ENCODE assay signal across 14 cellular contexts in the genomic region with DNA sequence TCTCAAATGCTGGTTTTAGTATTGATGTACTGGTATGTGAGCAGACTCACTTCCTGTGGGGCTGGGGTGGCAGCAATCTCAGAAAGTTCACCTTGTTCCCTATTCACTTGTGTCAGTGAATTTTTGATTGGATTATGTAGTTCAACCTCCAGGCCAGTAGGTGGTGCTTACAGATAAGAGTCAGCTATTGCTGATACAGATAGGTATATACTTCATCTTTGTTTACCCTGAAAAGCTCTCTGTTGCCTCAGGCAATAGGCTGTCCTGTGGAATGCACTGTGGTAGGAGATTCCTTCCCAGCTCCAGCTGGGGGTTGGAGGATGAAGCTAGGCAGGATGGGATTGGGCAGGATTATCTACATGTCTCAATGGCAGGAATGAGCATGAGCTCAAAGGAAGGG.
DNase-seq lines count a peak whose midpoint lies in the region; ATAC-seq and TF ChIP-seq lines count a peak whose summit lies in the region.
"Had no signal": no experiment of that assay in that cellular context is flagged by ENCODE, and none has a peak within 500 bp of the region (broad histone marks: within the 10 kb centered on the region; RNA-seq: fewer than 3 reads in every experiment).

No MANE protein-coding gene starts in this region.

- 0 out of 2 replicates have a peak, but pooled peaks cover 2% of the 10 kb centered on the region for H3K9me2 ChIP-seq in SK-N-SH

- ATAC-seq in SK-N-SH treated with all-trans-retinoic acid at 6 μM for 48 hours: no peak
- ATAC-seq in HG03565 (IDR thresholded peaks at IDR 0.05; ENCODE audit: unreplicated experiment): peak; percentile 74
- ATAC-seq in HG03196 (IDR thresholded peaks at IDR 0.05; ENCODE audit: unreplicated experiment): no peak
- ATAC-seq: left cardiac atrium; stimulated activated naive CD8-positive, alpha-beta T cell treated with anti-CD3 and anti-CD28 coated beads, Interleukin-15, Interleukin-2, amounts not matched to agents 100 U/mL and 50 U/mL, for 24 hours had no signal

- no peaks in the 10 kb centered on the region; the same call in 1 of the 2 replicates for H3K9me3 ChIP-seq in SK-N-SH
- H3K9me3 ChIP-seq in testis: no peaks in the 10 kb centered on the region

- no peak overlapping the region for H3K4me2 ChIP-seq in SK-N-SH

- no peak for DNase-seq in SK-N-SH
- peak; percentile 6 for DNase-seq in T1000 (lab: John Stamatoyannopoulos, UW)
- DNase-seq in testis: peak; percentile 17
- DNase-seq in NCI-H1092 treated with DMSO at 0.1 percent for 48 hours (lab: John Stamatoyannopoulos, UW): no peak
- DNase-seq in NCI-H1436 treated with DMSO at 0.1 percent for 48 hours (lab: John Stamatoyannopoulos, UW): no peak
- DNase-seq: activated CD4-positive, alpha-beta T cell treated with anti-CD3 and anti-CD28 coated beads, Interleukin-2, amount 50 U/mL, for 4 hours; activated naive CD4-positive, alpha-beta T cell treated with anti-CD3 and anti-CD28 coated beads, Interleukin-2, amount 10 ng/mL, durations not matched to agents 7 days and 5 days; foreskin fibroblast; left cardiac atrium; stimulated activated naive CD8-positive, alpha-beta T cell treated with anti-CD3 and anti-CD28 coated beads, Interleukin-15, Interleukin-2, amounts not matched to agents 100 U/mL and 50 U/mL, for 24 hours had no signal

- H3K27ac ChIP-seq in SK-N-SH (ENCODE audit: low read depth in 2 of 2, low read length in 1 of 2) (no peak overlapping the region), testis (no peak overlapping the region)
- H3K27ac ChIP-seq: coronary artery had no signal

- H4K20me1 ChIP-seq in SK-N-SH (ENCODE audit: insufficient read depth): no peaks in the 10 kb centered on the region

- H3K4me3 ChIP-seq in SK-N-SH (ENCODE audit: low read depth in 2 of 2, low read length in 1 of 2) (no peak overlapping the region), testis (no peak overlapping the region)
- H3K4me3 ChIP-seq: coronary artery had no signal

- H3K79me2 ChIP-seq in SK-N-SH (ENCODE audit: insufficient read depth): no peaks in the 10 kb centered on the region

- H3K36me3 ChIP-seq in SK-N-SH (replicated peaks in 1 of 2; ENCODE audit: control insufficient read depth in 1 of 2, insufficient read depth in 2 of 2, low read length in 1 of 2) (no peaks in the 10 kb centered on the region), testis (ENCODE audit: low read depth, missing control alignments) (no peaks in the 10 kb centered on the region)

- H3K4me1 ChIP-seq in SK-N-SH (ENCODE audit: control insufficient read depth in 1 of 2, insufficient read depth in 2 of 2, low read depth in 1 of 2, low read length in 1 of 2) (no peaks in the 10 kb centered on the region), testis (no peaks in the 10 kb centered on the region)

- TF ChIP-seq POLR2A in testis (IDR thresholded peaks at IDR 0.05): no peak

- CTCF ChIA-PET in SK-N-SH (lab: Yijun Ruan, JAX): interaction anchor here (1.0 to 1.3 kb wide), 2 partner anchors 16 to 42 kb away, joined by 3 to 5 read pairs; no protein-coding TSS in a partner anchor

- TF ChIP-seq CTCF in SK-N-SH (IDR thresholded peaks at IDR 0.05) (peak; percentile 35), testis (IDR thresholded peaks at IDR 0.05) (peak in 2 of 3 experiments; percentile 7 to 29)

- H2AFZ ChIP-seq in SK-N-SH (ENCODE audit: low read depth): no peak overlapping the region

- H3K27me3 ChIP-seq in SK-N-SH (ENCODE audit: insufficient read depth) (no peaks in the 10 kb centered on the region), testis (no peaks in the 10 kb centered on the region)

- POLR2A ChIA-PET in SK-N-SH (lab: Yijun Ruan, JAX): no interaction called here

- intact Hi-C loops in testis (cut with DNase I; ENCODE audit: low total_unique reads): no loop called here

- TF ChIP-seq RAD21 in SK-N-SH (IDR thresholded peaks at IDR 0.05; ENCODE audit: low read length): no peak

- no peak overlapping the region for H3K9ac ChIP-seq in SK-N-SH

- H3F3A ChIP-seq in SK-N-SH (replicated peaks; ENCODE audit: insufficient read depth): no peaks in the 10 kb centered on the region

- no peak for TF ChIP-seq EP300 in SK-N-SH (IDR thresholded peaks at IDR 0.05; ENCODE audit: borderline replicate concordance in 1 of 2, low read depth in 1 of 2, low read length in 1 of 2)

TF ChIP-seq in SK-N-SH, 30 proteins besides CTCF, POLR2A, EP300 and RAD21 (continues in another document):
- no peak for TF ChIP-seq NFIC (IDR thresholded peaks at IDR 0.05; ENCODE audit: borderline replicate concordance)
- TF ChIP-seq, protein P1, sequence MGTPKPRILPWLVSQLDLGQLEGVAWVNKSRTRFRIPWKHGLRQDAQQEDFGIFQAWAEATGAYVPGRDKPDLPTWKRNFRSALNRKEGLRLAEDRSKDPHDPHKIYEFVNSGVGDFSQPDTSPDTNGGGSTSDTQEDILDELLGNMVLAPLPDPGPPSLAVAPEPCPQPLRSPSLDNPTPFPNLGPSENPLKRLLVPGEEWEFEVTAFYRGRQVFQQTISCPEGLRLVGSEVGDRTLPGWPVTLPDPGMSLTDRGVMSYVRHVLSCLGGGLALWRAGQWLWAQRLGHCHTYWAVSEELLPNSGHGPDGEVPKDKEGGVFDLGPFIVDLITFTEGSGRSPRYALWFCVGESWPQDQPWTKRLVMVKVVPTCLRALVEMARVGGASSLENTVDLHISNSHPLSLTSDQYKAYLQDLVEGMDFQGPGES (IDR thresholded peaks at IDR 0.05; ENCODE audit: low read depth, low read length): no peak
- no peak for TF ChIP-seq CHD2 (IDR thresholded peaks at IDR 0.05; ENCODE audit: low read length, partially characterized antibody)
- no peak for TF ChIP-seq FOSL2 (IDR thresholded peaks at IDR 0.05; ENCODE audit: borderline replicate concordance, low read depth)
- TF ChIP-seq SIN3A (IDR thresholded peaks at IDR 0.05; ENCODE audit: borderline replicate concordance, low read depth, low read length): no peak
- TF ChIP-seq ELF1 (IDR thresholded peaks at IDR 0.05): no peak
- no peak for TF ChIP-seq JUND (IDR thresholded peaks at IDR 0.05)
- TF ChIP-seq MXI1 (IDR thresholded peaks at IDR 0.05; ENCODE audit: low read depth, low read length): no peak
- no peak for TF ChIP-seq GATA2 (CRISPR knock-in tag; IDR thresholded peaks at IDR 0.05)
- TF ChIP-seq, protein P2, sequence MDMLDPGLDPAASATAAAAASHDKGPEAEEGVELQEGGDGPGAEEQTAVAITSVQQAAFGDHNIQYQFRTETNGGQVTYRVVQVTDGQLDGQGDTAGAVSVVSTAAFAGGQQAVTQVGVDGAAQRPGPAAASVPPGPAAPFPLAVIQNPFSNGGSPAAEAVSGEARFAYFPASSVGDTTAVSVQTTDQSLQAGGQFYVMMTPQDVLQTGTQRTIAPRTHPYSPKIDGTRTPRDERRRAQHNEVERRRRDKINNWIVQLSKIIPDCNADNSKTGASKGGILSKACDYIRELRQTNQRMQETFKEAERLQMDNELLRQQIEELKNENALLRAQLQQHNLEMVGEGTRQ (IDR thresholded peaks at IDR 0.05; ENCODE audit: borderline replicate concordance, low read depth, low read length): no peak
- TF ChIP-seq TEAD4 (IDR thresholded peaks at IDR 0.05; ENCODE audit: borderline replicate concordance, insufficient read depth): no peak
- no peak for TF ChIP-seq MEF2A (IDR thresholded peaks at IDR 0.05; ENCODE audit: borderline replicate concordance, low read depth)

TF ChIP-seq in SK-N-SH treated with all-trans-retinoic acid at 6 μM for 48 hours, 23 proteins besides CTCF, POLR2A, EP300 and RAD21 (continues in another document):
- TF ChIP-seq OSR1 (CRISPR knock-in tag; IDR thresholded peaks at IDR 0.05) (no peak), BACH2 (CRISPR knock-in tag; IDR thresholded peaks at IDR 0.05; ENCODE audit: borderline replicate concordance) (no peak), ZNF8 (CRISPR knock-in tag; IDR thresholded peaks at IDR 0.05) (no peak), PPARA (CRISPR knock-in tag; IDR thresholded peaks at IDR 0.05; ENCODE audit: borderline replicate concordance) (no peak), ISL1 (CRISPR knock-in tag; IDR thresholded peaks at IDR 0.05) (no peak), GLIS3 (CRISPR knock-in tag; IDR thresholded peaks at IDR 0.05) (no peak), ZNF565 (CRISPR knock-in tag; conservative IDR thresholded peaks at IDR 0.05; ENCODE audit: low read depth) (no peak), RARB (CRISPR knock-in tag; IDR thresholded peaks at IDR 0.05) (no peak)
- TF ChIP-seq, protein P3, sequence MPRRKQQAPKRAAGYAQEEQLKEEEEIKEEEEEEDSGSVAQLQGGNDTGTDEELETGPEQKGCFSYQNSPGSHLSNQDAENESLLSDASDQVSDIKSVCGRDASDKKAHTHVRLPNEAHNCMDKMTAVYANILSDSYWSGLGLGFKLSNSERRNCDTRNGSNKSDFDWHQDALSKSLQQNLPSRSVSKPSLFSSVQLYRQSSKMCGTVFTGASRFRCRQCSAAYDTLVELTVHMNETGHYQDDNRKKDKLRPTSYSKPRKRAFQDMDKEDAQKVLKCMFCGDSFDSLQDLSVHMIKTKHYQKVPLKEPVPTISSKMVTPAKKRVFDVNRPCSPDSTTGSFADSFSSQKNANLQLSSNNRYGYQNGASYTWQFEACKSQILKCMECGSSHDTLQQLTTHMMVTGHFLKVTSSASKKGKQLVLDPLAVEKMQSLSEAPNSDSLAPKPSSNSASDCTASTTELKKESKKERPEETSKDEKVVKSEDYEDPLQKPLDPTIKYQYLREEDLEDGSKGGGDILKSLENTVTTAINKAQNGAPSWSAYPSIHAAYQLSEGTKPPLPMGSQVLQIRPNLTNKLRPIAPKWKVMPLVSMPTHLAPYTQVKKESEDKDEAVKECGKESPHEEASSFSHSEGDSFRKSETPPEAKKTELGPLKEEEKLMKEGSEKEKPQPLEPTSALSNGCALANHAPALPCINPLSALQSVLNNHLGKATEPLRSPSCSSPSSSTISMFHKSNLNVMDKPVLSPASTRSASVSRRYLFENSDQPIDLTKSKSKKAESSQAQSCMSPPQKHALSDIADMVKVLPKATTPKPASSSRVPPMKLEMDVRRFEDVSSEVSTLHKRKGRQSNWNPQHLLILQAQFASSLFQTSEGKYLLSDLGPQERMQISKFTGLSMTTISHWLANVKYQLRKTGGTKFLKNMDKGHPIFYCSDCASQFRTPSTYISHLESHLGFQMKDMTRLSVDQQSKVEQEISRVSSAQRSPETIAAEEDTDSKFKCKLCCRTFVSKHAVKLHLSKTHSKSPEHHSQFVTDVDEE (CRISPR knock-in tag; IDR thresholded peaks at IDR 0.05): no peak
- TF ChIP-seq, protein P4, sequence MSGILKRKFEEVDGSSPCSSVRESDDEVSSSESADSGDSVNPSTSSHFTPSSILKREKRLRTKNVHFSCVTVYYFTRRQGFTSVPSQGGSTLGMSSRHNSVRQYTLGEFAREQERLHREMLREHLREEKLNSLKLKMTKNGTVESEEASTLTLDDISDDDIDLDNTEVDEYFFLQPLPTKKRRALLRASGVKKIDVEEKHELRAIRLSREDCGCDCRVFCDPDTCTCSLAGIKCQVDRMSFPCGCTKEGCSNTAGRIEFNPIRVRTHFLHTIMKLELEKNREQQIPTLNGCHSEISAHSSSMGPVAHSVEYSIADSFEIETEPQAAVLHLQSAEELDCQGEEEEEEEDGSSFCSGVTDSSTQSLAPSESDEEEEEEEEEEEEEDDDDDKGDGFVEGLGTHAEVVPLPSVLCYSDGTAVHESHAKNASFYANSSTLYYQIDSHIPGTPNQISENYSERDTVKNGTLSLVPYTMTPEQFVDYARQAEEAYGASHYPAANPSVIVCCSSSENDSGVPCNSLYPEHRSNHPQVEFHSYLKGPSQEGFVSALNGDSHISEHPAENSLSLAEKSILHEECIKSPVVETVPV (CRISPR knock-in tag; IDR thresholded peaks at IDR 0.05): no peak

Comparison
In these comparisons a context has a peak if more than half of its experiments do, and no peak if none do; other contexts are left out.
1. DNase-seq: peak in T1000 (single experiment) and testis (single experiment); none in SK-N-SH (single experiment), NCI-H1092 treated with DMSO at 0.1 percent for 48 hours (single experiment) and NCI-H1436 treated with DMSO at 0.1 percent for 48 hours (single experiment).